In the genomic region with DNA sequence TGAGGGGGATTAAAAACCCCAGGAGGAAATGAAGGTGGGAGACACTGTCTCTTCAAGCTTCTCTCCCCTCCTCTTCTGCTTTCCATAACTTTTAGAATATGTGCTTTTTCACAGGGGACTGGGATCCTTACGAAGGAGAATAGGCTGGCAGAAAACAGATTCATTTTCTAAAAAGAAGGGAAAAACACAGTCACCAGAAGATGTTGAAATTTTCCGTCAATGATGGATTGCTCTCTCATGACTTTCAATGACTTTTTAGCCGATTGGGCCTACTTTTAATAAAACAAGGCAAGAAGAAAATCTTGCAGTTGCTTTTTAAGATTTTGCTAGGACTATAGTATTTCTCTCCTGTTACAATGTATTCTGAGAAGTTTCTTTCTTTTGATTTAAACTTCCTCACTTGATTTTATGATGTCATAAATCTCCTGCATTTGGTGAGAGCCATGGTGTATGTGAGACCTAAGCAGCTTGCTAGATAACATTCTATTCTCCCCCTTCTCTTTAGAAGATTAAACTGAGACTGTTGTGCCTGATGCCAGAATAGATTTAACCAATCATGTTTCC, we compare ENCODE assay signal across 13 cellular contexts.
"Had no signal": no experiment of that assay in that cellular context is flagged by ENCODE, and none has a peak within 500 bp of the region (broad histone marks: within the 10 kb centered on the region; RNA-seq: fewer than 3 reads in every experiment).

No MANE protein-coding gene starts in this region.

- H3K36me3 Mint-ChIP-seq: activated naive CD8-positive, alpha-beta T cell; natural killer cell treated with Interleukin-12 subunit alpha and Interleukin-12 subunit beta and Interleukin-15 and Interleukin-18, amount 100 ng/mL, for 72 hours had no signal

- H3K27ac Mint-ChIP-seq: activated naive CD8-positive, alpha-beta T cell; memory B cell; natural killer cell treated with Interleukin-12 subunit alpha and Interleukin-12 subunit beta and Interleukin-15 and Interleukin-18, amount 100 ng/mL, for 72 hours had no signal

- H3K27me3 Mint-ChIP-seq: memory B cell; natural killer cell treated with Interleukin-12 subunit alpha and Interleukin-12 subunit beta and Interleukin-15 and Interleukin-18, amount 100 ng/mL, for 72 hours had no signal

- DNase-seq: activated CD4-positive, alpha-beta T cell treated with anti-CD3 and anti-CD28 coated beads for 1 hour; activated CD4-positive, alpha-beta T cell treated with anti-CD3 and anti-CD28 coated beads, Interleukin-2, amount 50 U/mL, for 48 hours; activated effector memory CD4-positive, alpha-beta T cell treated with anti-CD3 and anti-CD28 coated beads, Interleukin-2, amount 50 U/mL, for 16 hours; activated T-cell treated with anti-CD3 and anti-CD28 coated beads, Interleukin-2, amount 50 U/mL, for 4 hours; stimulated activated CD4-positive, alpha-beta T cell treated with anti-CD3 and anti-CD28 coated beads, Interleukin-4, amount 100 ng/mL, for 4 hours; stomach; T-helper 9 cell had no signal

- ATAC-seq: activated T-cell treated with anti-CD3 and anti-CD28 coated beads, Interleukin-2, amount 50 U/mL, for 4 hours; natural killer cell treated with Interleukin-12 subunit alpha and Interleukin-12 subunit beta and Interleukin-15 and Interleukin-18, amount 100 ng/mL, for 72 hours had no signal

- H3K4me1 Mint-ChIP-seq: memory B cell had no signal

- FAIRE-seq: colon, endothelial cell of umbilical vein had no signal

- H3K27me3 ChIP-seq: stomach had no signal

- H3K9me3 ChIP-seq: stomach had no signal

- H3K4me3 ChIP-seq: skin epidermis, stomach had no signal

- H3K36me3 ChIP-seq: stomach had no signal

- H3K9me3 Mint-ChIP-seq: activated T-cell treated with anti-CD3 and anti-CD28 coated beads, Interleukin-2, amount 50 U/mL, for 4 hours; memory B cell; natural killer cell treated with Interleukin-12 subunit alpha and Interleukin-12 subunit beta and Interleukin-15 and Interleukin-18, amount 100 ng/mL, for 72 hours had no signal

- H3K4me3 Mint-ChIP-seq: activated naive CD8-positive, alpha-beta T cell; activated T-cell treated with anti-CD3 and anti-CD28 coated beads, Interleukin-2, amount 50 U/mL, for 4 hours; memory B cell; natural killer cell treated with Interleukin-12 subunit alpha and Interleukin-12 subunit beta and Interleukin-15 and Interleukin-18, amount 100 ng/mL, for 72 hours had no signal
